Comparison of ENCODE assay signal across 18 cellular contexts in genomic region chr15:59301527-59301926, GRCh38.
A peak's percentile ranks its signal among the peaks of the same experiment; 100 is the strongest.
DNase-seq lines count a peak whose midpoint lies in the region; ATAC-seq and TF ChIP-seq lines count a peak whose summit lies in the region.
"Had no signal": no experiment of that assay in that cellular context is flagged by ENCODE, and none has a peak within 500 bp of the region (broad histone marks: within the 10 kb centered on the region; RNA-seq: fewer than 3 reads in every experiment).

No MANE protein-coding gene starts in this region.

- H3K4me1 ChIP-seq in IMR-90 (ENCODE audit: control insufficient read depth, insufficient read depth, low read length) (peaks cover 12% of the 10 kb centered on the region), colonic mucosa (peaks cover 14% of the 10 kb centered on the region), neutrophil (ENCODE audit: control insufficient read depth in 1 of 2, insufficient read depth in 1 of 2, low read depth in 1 of 2, low read length in 1 of 2) (peaks cover 47 to 50% of the 10 kb centered on the region in 2 experiments)

- H3K36me3 ChIP-seq in IMR-90 (ENCODE audit: control insufficient read depth, insufficient read depth, low read length), result no peaks in the 10 kb centered on the region
- no peaks in the 10 kb centered on the region for H3K36me3 ChIP-seq in colonic mucosa
- no peaks in the 10 kb centered on the region for H3K36me3 ChIP-seq in neutrophil
- H3K36me3 ChIP-seq: adrenal gland had no signal

- no peak overlapping the region for H3K27ac ChIP-seq in IMR-90 (ENCODE audit: insufficient read depth, low read length)
- peak overlapping the region; percentile 82 for H3K27ac ChIP-seq in colonic mucosa
- peak overlapping the region; percentile 78 for H3K27ac ChIP-seq in neutrophil
- H3K27ac ChIP-seq: adrenal gland, VCaP had no signal

- 0 out of 2 replicates have a peak overlapping the region, but pooled peaks have one; percentile 34 for H2BK120ac ChIP-seq in IMR-90 (ENCODE audit: low read depth, low read length)

- no peaks in the 10 kb centered on the region for H3K27me3 ChIP-seq in IMR-90 (ENCODE audit: control insufficient read depth, insufficient read depth, low read length)
- H3K27me3 ChIP-seq in colonic mucosa, result no peaks in the 10 kb centered on the region
- peaks cover 45% of the 10 kb centered on the region for H3K27me3 ChIP-seq in neutrophil
- H3K27me3 ChIP-seq: adrenal gland had no signal

- peak overlapping the region; percentile 48; the same call in 1 of the 2 replicates for H2BK20ac ChIP-seq in IMR-90 (ENCODE audit: low read depth, low read length)

- H3K27me3 Mint-ChIP-seq in Calu3 (ENCODE audit: unreplicated experiment), result no peaks in the 10 kb centered on the region
- H3K27me3 Mint-ChIP-seq: CD4-positive, alpha-beta memory T cell had no signal

- CTCF ChIA-PET in Calu3 (lab: Charles Lee), result interaction anchor here (0.6 kb wide), 1 partner anchor 45 kb away, joined by 3 read pairs; no protein-coding TSS in a partner anchor
- CTCF ChIA-PET in IMR-90 (lab: Yijun Ruan, JAX), result no interaction called here

- H3K9ac ChIP-seq in IMR-90 (ENCODE audit: low read depth, low read length) (no peak overlapping the region), colonic mucosa (ENCODE audit: low read depth in 2 of 2, low read length in 2 of 2) (peak overlapping the region in 1 of 2 donors; percentile 83)

- DNase-seq in Calu3 (no peak), IMR-90 (no peak), colonic mucosa (no peak), CD1c-positive myeloid dendritic cell (ENCODE audit: extremely low spot score) (no peak), NCI-H446 treated with DMSO at 0.1 percent for 48 hours (lab: John Stamatoyannopoulos, UW) (no peak), erythroblast (lab: John Stamatoyannopoulos, UW) (no peak)
- DNase-seq: activated CD8-positive, alpha-beta memory T cell treated with anti-CD3 and anti-CD28 coated beads, Interleukin-2, amount 50 U/mL, for 4 hours; adrenal gland; CD4-positive, alpha-beta memory T cell; KG1; kidney; NCI-H1105; stimulated activated naive CD4-positive, alpha-beta T cell had no signal

- H4K91ac ChIP-seq in IMR-90 (ENCODE audit: insufficient read depth, low read depth, low read length), result no peak overlapping the region

- TF ChIP-seq POLR2A in IMR-90 (IDR thresholded peaks at IDR 0.05; ENCODE audit: low read depth, low read length), result no peak
- no peak for TF ChIP-seq POLR2A in erythroblast (IDR thresholded peaks at IDR 0.05; ENCODE audit: low read length)

- no peak overlapping the region for H2AFZ ChIP-seq in IMR-90 (replicated peaks; ENCODE audit: low read length, poor library complexity)

- POLR2A ChIA-PET in IMR-90 (lab: Charles Lee; ENCODE audit: unreplicated experiment), result no interaction called here

- H3K9me1 ChIP-seq in IMR-90 (ENCODE audit: insufficient read depth, low read length), result peaks cover 32% of the 10 kb centered on the region

- H3K9me3 ChIP-seq in IMR-90 (ENCODE audit: control insufficient read depth, insufficient read depth, low read length) (no peaks in the 10 kb centered on the region), colonic mucosa (no peaks in the 10 kb centered on the region), neutrophil (no peaks in the 10 kb centered on the region)
- H3K9me3 ChIP-seq: adrenal gland had no signal

- no peak overlapping the region for H3K56ac ChIP-seq in IMR-90 (ENCODE audit: extremely low read depth, insufficient read depth, low read length)

- peak overlapping the region; percentile 64; the same call in 1 of the 2 replicates for H3K23ac ChIP-seq in IMR-90 (ENCODE audit: low read depth, low read length)

- H3K27ac Mint-ChIP-seq in Calu3 (ENCODE audit: unreplicated experiment), result peak overlapping the region; percentile 92
- H3K27ac Mint-ChIP-seq: mesothelial cell of epicardium had no signal

- peaks cover 27 to 71% of the 10 kb centered on the region in 2 experiments for H3K79me1 ChIP-seq in IMR-90 (ENCODE audit: low read depth in 1 of 2, low read length in 2 of 2)

- peak overlapping the region; percentile 73 for H3K4ac ChIP-seq in IMR-90 (ENCODE audit: low read depth, low read length)

- H3K4me3 ChIP-seq in IMR-90 (ENCODE audit: insufficient read depth, low read depth, low read length) (no peak overlapping the region), colonic mucosa (no peak overlapping the region), neutrophil (ENCODE audit: low read depth in 1 of 2, low read length in 1 of 2) (no peak overlapping the region)
- H3K4me3 ChIP-seq: smooth muscle cell had no signal

- dilution Hi-C loops in IMR-90 (cut with HindIII; ENCODE audit: low sequenced_read_pairs, unreplicated experiment), result no loop called here

- H2BK5ac ChIP-seq in IMR-90 (ENCODE audit: low read depth, low read length, poor library complexity, severe bottlenecking), result no peak overlapping the region

- no peaks in the 10 kb centered on the region for H3K9me3 Mint-ChIP-seq in Calu3 (ENCODE audit: low read depth, unreplicated experiment)
- H3K9me3 Mint-ChIP-seq: CD4-positive, alpha-beta memory T cell; mesothelial cell of epicardium had no signal

- H4K20me1 ChIP-seq in IMR-90 (ENCODE audit: insufficient read depth, low read length), result peaks cover 6% of the 10 kb centered on the region

- H3K36me3 Mint-ChIP-seq in Calu3 (ENCODE audit: insufficient read depth, unreplicated experiment), result peaks cover 60% of the 10 kb centered on the region
- H3K36me3 Mint-ChIP-seq: CD4-positive, alpha-beta memory T cell; mesothelial cell of epicardium had no signal

- peak overlapping the region; percentile 63 for H2AK5ac ChIP-seq in IMR-90 (ENCODE audit: low read depth, low read length)

- peak overlapping the region; percentile 26; the same call in 1 of the 2 replicates for H3K18ac ChIP-seq in IMR-90 (ENCODE audit: low read depth, low read length)

- TF ChIP-seq CTCF in Calu3 (IDR thresholded peaks at IDR 0.05; ENCODE audit: unreplicated experiment) (no peak), IMR-90 (conservative IDR thresholded peaks at IDR 0.05; ENCODE audit: low read depth, low read length) (no peak), colonic mucosa (IDR thresholded peaks at IDR 0.05) (no peak), neutrophil (IDR thresholded peaks at IDR 0.05) (no peak)

- no peak overlapping the region for H3K4me2 ChIP-seq in IMR-90 (ENCODE audit: low read depth, low read length)
- H3K4me2 ChIP-seq: smooth muscle cell had no signal

- no peak overlapping the region for H3K4me3 Mint-ChIP-seq in Calu3 (ENCODE audit: low read depth, unreplicated experiment)
- H3K4me3 Mint-ChIP-seq: mesothelial cell of epicardium had no signal

- no peak overlapping the region; the same call in 1 of the 2 replicates for H4K5ac ChIP-seq in IMR-90 (ENCODE audit: low read depth, low read length)

- intact Hi-C loops in Calu3 (cut with micrococcal nuclease; ENCODE audit: unreplicated experiment) (no loop called here), IMR-90 (cut with micrococcal nuclease) (no loop called here), colonic mucosa (cut with DNase I) (no loop called here)

- 80% methylated on average over 1 of the region's 6 CpGs; no CpG with 5 or more reads in 1 of the 2 experiments for WGBS in IMR-90 (ENCODE audit: extremely low coverage in 2 of 2, insufficient read length in 1 of 2), 2 experiments

- H4K8ac ChIP-seq in IMR-90 (ENCODE audit: low read depth in 2 of 2, low read length in 2 of 2), result peak overlapping the region in 1 of 2 experiments; percentile 36; a peak in 1 of 4 replicates

- peak overlapping the region; percentile 39 for H3K14ac ChIP-seq in IMR-90 (replicated peaks; ENCODE audit: low read depth, low read length)

- H2AK9ac ChIP-seq in IMR-90 (replicated peaks; ENCODE audit: low read depth, low read length, poor library complexity), result no peak overlapping the region

- in situ Hi-C loops in IMR-90 (cut with MboI; ENCODE audit: low sequenced_read_pairs), result no loop called here

- no peak for ATAC-seq in IMR-90 (ENCODE audit: low read depth)
- ATAC-seq: SK-N-SH treated with all-trans-retinoic acid at 6 μM for 48 hours had no signal

- TF ChIP-seq RAD21 in IMR-90 (IDR thresholded peaks at IDR 0.05; ENCODE audit: low read length), result no peak

- BruUV-seq in Calu3 (replicated peaks; lab: Mats Ljungman, UMichigan) (no TSS peak), IMR-90 (replicated peaks; lab: Mats Ljungman, UMichigan) (no TSS peak)

- no peak overlapping the region for H2BK15ac ChIP-seq in IMR-90 (ENCODE audit: low read depth, low read length)

- peaks cover 85% of the 10 kb centered on the region for H3K4me1 Mint-ChIP-seq in Calu3 (ENCODE audit: low read depth, unreplicated experiment)

TF ChIP-seq in IMR-90, 13 proteins besides CTCF, POLR2A, EP300 and RAD21:
- TF ChIP-seq MXI1 (IDR thresholded peaks at IDR 0.05; ENCODE audit: borderline replicate concordance, low read depth, low read length), result no peak
- no peak for TF ChIP-seq RFX5 (IDR thresholded peaks at IDR 0.05; ENCODE audit: low read depth, low read length)
- no peak for TF ChIP-seq CHD1 (IDR thresholded peaks at IDR 0.05; ENCODE audit: low read depth, low read length)
- TF ChIP-seq RCOR1 (IDR thresholded peaks at IDR 0.05; ENCODE audit: insufficient replicate concordance, low read length), result no peak
- TF ChIP-seq SMC3 (IDR thresholded peaks at IDR 0.05; ENCODE audit: low read depth, low read length), result no peak
- no peak for TF ChIP-seq CEBPB (IDR thresholded peaks at IDR 0.05; ENCODE audit: low read depth, low read length)
- no peak for TF ChIP-seq USF2 (IDR thresholded peaks at IDR 0.05; ENCODE audit: low read depth, low read length)
